ENCODE assay signal across 40 cellular contexts in the genomic region with DNA sequence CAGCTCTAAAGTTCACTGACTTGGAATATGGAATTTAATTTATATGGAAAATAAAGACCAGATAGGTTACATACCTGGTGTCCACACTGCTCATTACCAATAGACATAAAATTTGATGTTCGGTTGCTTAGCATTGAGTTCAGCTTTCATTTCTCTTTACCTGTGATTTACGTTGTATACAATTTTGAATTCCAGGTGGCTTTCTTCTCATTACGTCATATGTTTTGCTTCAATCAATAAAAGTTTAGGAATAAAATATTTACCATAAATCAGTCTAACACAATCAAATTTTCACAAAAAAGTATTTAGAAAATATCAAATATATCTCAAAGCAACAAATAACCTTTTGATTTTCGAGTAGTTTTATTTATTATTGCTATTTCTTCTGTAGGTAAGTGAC. TPM values are rescaled to one million over a fixed set of nuclear protein-coding genes. Genes with fewer than 3 reads are reported as not detected.
"Had no signal": no experiment of that assay in that cellular context is flagged by ENCODE, and none has a peak within 500 bp of the region (broad histone marks: within the 10 kb centered on the region; RNA-seq: fewer than 3 reads in every experiment).

No MANE protein-coding gene starts in this region.

- H3K36me3 ChIP-seq: adrenal gland, ascending aorta, brain microvascular endothelial cell, breast epithelium, cardiac muscle cell had no signal

- H3K27me3 ChIP-seq: adrenal gland, ascending aorta, body of pancreas, brain microvascular endothelial cell, breast epithelium, cardiac muscle cell had no signal

- H3K9me3 ChIP-seq: adrenal gland, ascending aorta, body of pancreas, breast epithelium had no signal

- H3K4me3 ChIP-seq: adrenal gland, ascending aorta, body of pancreas, breast epithelium, cardiac muscle cell had no signal

- H3K27ac ChIP-seq: adrenal gland, ascending aorta, body of pancreas, brain microvascular endothelial cell, breast epithelium, cardiac muscle cell had no signal

- H3K4me1 ChIP-seq: adrenal gland, breast epithelium had no signal

- FAIRE-seq: astrocyte, bronchial epithelial cell had no signal

- DNase-seq: activated effector memory CD4-positive, alpha-beta T cell treated with anti-CD3 and anti-CD28 coated beads, Interleukin-2, amount 50 U/mL, for 16 hours; activated effector memory CD4-positive, alpha-beta T cell treated with Interleukin-2 at 50 U/mL for 16 hours; activated gamma-delta T cell; activated gamma-delta T cell treated with Interleukin-2 at 50 U/mL for 16 hours; activated naive CD4-positive, alpha-beta T cell; activated naive CD4-positive, alpha-beta T cell treated with anti-CD3 and anti-CD28 coated beads for 36 hours; activated naive CD4-positive, alpha-beta T cell treated with anti-CD3 and anti-CD28 coated beads, Interleukin-2, amount 10 ng/mL, durations not matched to agents 7 days and 5 days; activated naive CD4-positive, alpha-beta T cell treated with anti-CD3 and anti-CD28 coated beads, Interleukin-2, amount 50 U/mL, for 16 hours; activated naive CD4-positive, alpha-beta T cell treated with Interleukin-2 at 50 U/mL for 16 hours; activated naive CD8-positive, alpha-beta T cell treated with anti-CD3 and anti-CD28 coated beads for 36 hours; activated naive CD8-positive, alpha-beta T cell treated with anti-CD3 and anti-CD28 coated beads, Interleukin-2, amount 10 ng/mL, durations not matched to agents 7 days and 5 days; activated naive CD8-positive, alpha-beta T cell treated with anti-CD3 and anti-CD28 coated beads, Interleukin-2, amount 50 U/mL, for 24 hours; activated T-cell treated with anti-CD3 and anti-CD28 coated beads, Interleukin-2, amount 50 U/mL, for 1 hour; activated T-cell treated with anti-CD3 and anti-CD28 coated beads, Interleukin-2, amount 50 U/mL, for 24 hours; activated T-cell treated with anti-CD3 and anti-CD28 coated beads, Interleukin-2, amount 50 U/mL, for 4 hours; activated T-cell treated with anti-CD3 and anti-CD28 coated beads, Interleukin-2, amount 50 U/mL, for 48 hours; activated T-cell treated with anti-CD3 and anti-CD28 coated beads, Interleukin-2, amount 50 U/mL, for 72 hours; adrenal gland; amniotic stem cell; amygdala; anterior cingulate cortex; aorta; body of pancreas; brain microvascular endothelial cell; caudate nucleus; central memory CD4-positive, alpha-beta T cell; cerebellar nuclear complex had no signal

- ATAC-seq: activated naive CD4-positive, alpha-beta T cell treated with anti-CD3 and anti-CD28 coated beads, Interleukin-2, amount 50 U/mL, for 72 hours; activated naive CD8-positive, alpha-beta T cell treated with anti-CD3 and anti-CD28 coated beads, Interleukin-2, amount 50 U/mL, for 24 hours; activated T-cell treated with anti-CD3 and anti-CD28 coated beads, Interleukin-2, amount 50 U/mL, for 4 hours; activated T-cell treated with anti-CD3 and anti-CD28 coated beads, Interleukin-2, amount 50 U/mL, for 72 hours; activated T-helper 17 cell treated with anti-CD3 and anti-CD28 coated beads, Interleukin-2, amount 50 U/mL, for 72 hours; body of pancreas had no signal

RNA-seq across cellular contexts. Expression of a gene that starts 40.8 kb away (rescaled TPM):
- total RNA-seq: activated naive CD4-positive, alpha-beta T cell treated with anti-CD3 and anti-CD28 coated beads for 36 hours; activated naive CD4-positive, alpha-beta T cell treated with anti-CD3 and anti-CD28 coated beads, Interleukin-2, amount 50 U/mL, for 72 hours; activated naive CD8-positive, alpha-beta T cell treated with anti-CD3 and anti-CD28 coated beads for 36 hours; activated naive CD8-positive, alpha-beta T cell treated with anti-CD3 and anti-CD28 coated beads, Interleukin-2, amount 10 ng/mL, durations not matched to agents 7 days and 5 days; activated T-cell treated with anti-CD3 and anti-CD28 coated beads, Interleukin-2, amount 50 U/mL, for 4 hours; activated T-cell treated with anti-CD3 and anti-CD28 coated beads, Interleukin-2, amount 50 U/mL, for 72 hours; activated T-helper 1 cell treated with anti-CD3 and anti-CD28 coated beads, Interleukin-12 subunit alpha, Interleukin-12 subunit beta, Interleukin-2, Interleukin-4 antibody, amounts not matched to agents 30 ng/mL and 10 ng/mL and 1 ng/mL, durations not matched to agents 14 hours and 24 hours and 36 hours; activated T-helper 17 cell treated with anti-CD3 and anti-CD28 coated beads, Interleukin-2, amount 50 U/mL, for 72 hours; activated T-helper 2 cell treated with anti-CD3 and anti-CD28 coated beads, Interferon-gamma antibody, Interleukin-2, Interleukin-4, amounts not matched to agents 10 μg/mL and 5 μg/mL and 100 μg/mL, durations not matched to agents 14 hours and 24 hours and 36 hours; adrenal gland; aorta; ascending aorta; astrocyte; body of pancreas; breast epithelium; bronchial epithelial cell; cardiac muscle cell; cardiac septum; cerebellum; chondrocyte had no signal
- polyA plus RNA-seq: adipose tissue, adrenal gland, aorta, cardiac muscle cell had no signal
